In genomic region chr1:30776097-30777059, GRCh38 we compare ENCODE assay signal across 1 cellular context.
A peak's percentile ranks its signal among the peaks of the same experiment; 100 is the strongest.
TF ChIP-seq lines count a peak whose summit lies in the region.

No MANE protein-coding gene starts in this region.

TF ChIP-seq in K562, 482 proteins besides CTCF, POLR2A, EP300 and RAD21 (continued from another document and continues in another):
- TF ChIP-seq, protein P1, sequence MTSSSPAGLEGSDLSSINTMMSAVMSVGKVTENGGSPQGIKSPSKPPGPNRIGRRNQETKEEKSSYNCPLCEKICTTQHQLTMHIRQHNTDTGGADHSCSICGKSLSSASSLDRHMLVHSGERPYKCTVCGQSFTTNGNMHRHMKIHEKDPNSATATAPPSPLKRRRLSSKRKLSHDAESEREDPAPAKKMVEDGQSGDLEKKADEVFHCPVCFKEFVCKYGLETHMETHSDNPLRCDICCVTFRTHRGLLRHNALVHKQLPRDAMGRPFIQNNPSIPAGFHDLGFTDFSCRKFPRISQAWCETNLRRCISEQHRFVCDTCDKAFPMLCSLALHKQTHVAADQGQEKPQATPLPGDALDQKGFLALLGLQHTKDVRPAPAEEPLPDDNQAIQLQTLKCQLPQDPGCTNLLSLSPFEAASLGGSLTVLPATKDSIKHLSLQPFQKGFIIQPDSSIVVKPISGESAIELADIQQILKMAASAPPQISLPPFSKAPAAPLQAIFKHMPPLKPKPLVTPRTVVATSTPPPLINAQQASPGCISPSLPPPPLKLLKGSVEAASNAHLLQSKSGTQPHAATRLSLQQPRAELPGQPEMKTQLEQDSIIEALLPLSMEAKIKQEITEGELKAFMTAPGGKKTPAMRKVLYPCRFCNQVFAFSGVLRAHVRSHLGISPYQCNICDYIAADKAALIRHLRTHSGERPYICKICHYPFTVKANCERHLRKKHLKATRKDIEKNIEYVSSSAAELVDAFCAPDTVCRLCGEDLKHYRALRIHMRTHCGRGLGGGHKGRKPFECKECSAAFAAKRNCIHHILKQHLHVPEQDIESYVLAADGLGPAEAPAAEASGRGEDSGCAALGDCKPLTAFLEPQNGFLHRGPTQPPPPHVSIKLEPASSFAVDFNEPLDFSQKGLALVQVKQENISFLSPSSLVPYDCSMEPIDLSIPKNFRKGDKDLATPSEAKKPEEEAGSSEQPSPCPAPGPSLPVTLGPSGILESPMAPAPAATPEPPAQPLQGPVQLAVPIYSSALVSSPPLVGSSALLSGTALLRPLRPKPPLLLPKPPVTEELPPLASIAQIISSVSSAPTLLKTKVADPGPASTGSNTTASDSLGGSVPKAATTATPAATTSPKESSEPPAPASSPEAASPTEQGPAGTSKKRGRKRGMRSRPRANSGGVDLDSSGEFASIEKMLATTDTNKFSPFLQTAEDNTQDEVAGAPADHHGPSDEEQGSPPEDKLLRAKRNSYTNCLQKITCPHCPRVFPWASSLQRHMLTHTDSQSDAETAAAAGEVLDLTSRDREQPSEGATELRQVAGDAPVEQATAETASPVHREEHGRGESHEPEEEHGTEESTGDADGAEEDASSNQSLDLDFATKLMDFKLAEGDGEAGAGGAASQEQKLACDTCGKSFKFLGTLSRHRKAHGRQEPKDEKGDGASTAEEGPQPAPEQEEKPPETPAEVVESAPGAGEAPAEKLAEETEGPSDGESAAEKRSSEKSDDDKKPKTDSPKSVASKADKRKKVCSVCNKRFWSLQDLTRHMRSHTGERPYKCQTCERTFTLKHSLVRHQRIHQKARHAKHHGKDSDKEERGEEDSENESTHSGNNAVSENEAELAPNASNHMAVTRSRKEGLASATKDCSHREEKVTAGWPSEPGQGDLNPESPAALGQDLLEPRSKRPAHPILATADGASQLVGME (CRISPR knock-in tag; IDR thresholded peaks at IDR 0.05): no peak
- no peak for TF ChIP-seq TBP (optimal IDR thresholded peaks at IDR 0.05; ENCODE audit: low read depth, low read length)
- TF ChIP-seq WHSC1 (IDR thresholded peaks at IDR 0.05; ENCODE audit: low read length): no peak
- no peak for TF ChIP-seq GMEB1 (CRISPR knock-in tag; IDR thresholded peaks at IDR 0.05)
- TF ChIP-seq ZNF431 (CRISPR knock-in tag; IDR thresholded peaks at IDR 0.05): no peak
- TF ChIP-seq SMAD4 (CRISPR knock-in tag; conservative IDR thresholded peaks at IDR 0.05): no peak
- peak in 1 of 2 experiments; percentile 17; a peak in 1 of 4 replicates for TF ChIP-seq ZNF639 (CRISPR knock-in tag; conservative IDR thresholded peaks at IDR 0.05 in 1 of 2, IDR thresholded peaks at IDR 0.05 in 1 of 2)
- no peak for TF ChIP-seq RFX1 (IDR thresholded peaks at IDR 0.05)
- no peak for TF ChIP-seq SMARCA4 (IDR thresholded peaks at IDR 0.05)
- TF ChIP-seq SRSF7 (optimal IDR thresholded peaks at IDR 0.05; ENCODE audit: low read depth, low read length): no peak
- TF ChIP-seq TBL1XR1 (IDR thresholded peaks at IDR 0.05; ENCODE audit: low read length in 2 of 2): no peak
- no peak for TF ChIP-seq ZNF23 (CRISPR knock-in tag; IDR thresholded peaks at IDR 0.05)
- TF ChIP-seq, protein P2, sequence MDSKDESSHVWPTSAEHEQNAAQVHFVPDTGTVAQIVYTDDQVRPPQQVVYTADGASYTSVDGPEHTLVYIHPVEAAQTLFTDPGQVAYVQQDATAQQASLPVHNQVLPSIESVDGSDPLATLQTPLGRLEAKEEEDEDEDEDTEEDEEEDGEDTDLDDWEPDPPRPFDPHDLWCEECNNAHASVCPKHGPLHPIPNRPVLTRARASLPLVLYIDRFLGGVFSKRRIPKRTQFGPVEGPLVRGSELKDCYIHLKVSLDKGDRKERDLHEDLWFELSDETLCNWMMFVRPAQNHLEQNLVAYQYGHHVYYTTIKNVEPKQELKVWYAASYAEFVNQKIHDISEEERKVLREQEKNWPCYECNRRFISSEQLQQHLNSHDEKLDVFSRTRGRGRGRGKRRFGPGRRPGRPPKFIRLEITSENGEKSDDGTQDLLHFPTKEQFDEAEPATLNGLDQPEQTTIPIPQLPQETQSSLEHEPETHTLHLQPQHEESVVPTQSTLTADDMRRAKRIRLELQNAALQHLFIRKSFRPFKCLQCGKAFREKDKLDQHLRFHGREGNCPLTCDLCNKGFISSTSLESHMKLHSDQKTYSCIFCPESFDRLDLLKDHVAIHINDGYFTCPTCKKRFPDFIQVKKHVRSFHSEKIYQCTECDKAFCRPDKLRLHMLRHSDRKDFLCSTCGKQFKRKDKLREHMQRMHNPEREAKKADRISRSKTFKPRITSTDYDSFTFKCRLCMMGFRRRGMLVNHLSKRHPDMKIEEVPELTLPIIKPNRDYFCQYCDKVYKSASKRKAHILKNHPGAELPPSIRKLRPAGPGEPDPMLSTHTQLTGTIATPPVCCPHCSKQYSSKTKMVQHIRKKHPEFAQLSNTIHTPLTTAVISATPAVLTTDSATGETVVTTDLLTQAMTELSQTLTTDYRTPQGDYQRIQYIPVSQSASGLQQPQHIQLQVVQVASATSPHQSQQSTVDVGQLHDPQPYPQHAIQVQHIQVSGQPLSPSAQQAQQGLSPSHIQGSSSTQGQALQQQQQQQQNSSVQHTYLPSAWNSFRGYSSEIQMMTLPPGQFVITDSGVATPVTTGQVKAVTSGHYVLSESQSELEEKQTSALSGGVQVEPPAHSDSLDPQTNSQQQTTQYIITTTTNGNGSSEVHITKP (IDR thresholded peaks at IDR 0.05; ENCODE audit: partially characterized antibody): peak; percentile 46
- TF ChIP-seq ESRRB (CRISPR knock-in tag; IDR thresholded peaks at IDR 0.05; ENCODE audit: borderline replicate concordance): no peak
- no peak for TF ChIP-seq NFIC (IDR thresholded peaks at IDR 0.05)
- TF ChIP-seq RBM39 (optimal IDR thresholded peaks at IDR 0.05; ENCODE audit: low read depth, low read length): no peak
- no peak for TF ChIP-seq POLR2G (IDR thresholded peaks at IDR 0.05; ENCODE audit: low read depth, low read length)
- no peak for TF ChIP-seq NR4A1 (CRISPR knock-in tag; IDR thresholded peaks at IDR 0.05)
- no peak for TF ChIP-seq NR4A1 (tag; IDR thresholded peaks at IDR 0.05)
- TF ChIP-seq CBX1 (IDR thresholded peaks at IDR 0.05; ENCODE audit: low read depth): no peak
- peak; percentile 16; the same call in 1 of the 2 replicates for TF ChIP-seq PTRF (tag; IDR thresholded peaks at IDR 0.05)
- no peak for TF ChIP-seq NFYB (IDR thresholded peaks at IDR 0.05; ENCODE audit: extremely low read depth, insufficient read length)
- no peak for TF ChIP-seq MIER1 (IDR thresholded peaks at IDR 0.05; ENCODE audit: low read depth)
- TF ChIP-seq MCM2 (IDR thresholded peaks at IDR 0.05; ENCODE audit: low read depth): no peak
- TF ChIP-seq MGA (IDR thresholded peaks at IDR 0.05): peak; percentile 46
- TF ChIP-seq LCOR (CRISPR knock-in tag; IDR thresholded peaks at IDR 0.05): no peak
- no peak for TF ChIP-seq ETV6 (IDR thresholded peaks at IDR 0.05; ENCODE audit: borderline replicate concordance in 1 of 2, low read depth in 2 of 2, low read length in 1 of 2)
- no peak for TF ChIP-seq ETV6 (CRISPR knock-in tag; IDR thresholded peaks at IDR 0.05; ENCODE audit: borderline replicate concordance)
- no peak for TF ChIP-seq THRAP3 (IDR thresholded peaks at IDR 0.05; ENCODE audit: borderline replicate concordance)
- no peak for TF ChIP-seq HNRNPUL1 (IDR thresholded peaks at IDR 0.05; ENCODE audit: low read length)
- no peak for TF ChIP-seq MBD2 (IDR thresholded peaks at IDR 0.05; ENCODE audit: borderline replicate concordance, low read depth)
- TF ChIP-seq BHLHE40 (IDR thresholded peaks at IDR 0.05; ENCODE audit: low read length): no peak
- TF ChIP-seq DPF2 (IDR thresholded peaks at IDR 0.05): 0 out of 2 replicates have a peak, but pooled peaks have one; percentile 19
- no peak for TF ChIP-seq ZNF239 (CRISPR knock-in tag; IDR thresholded peaks at IDR 0.05)
- TF ChIP-seq PPARD (CRISPR knock-in tag; IDR thresholded peaks at IDR 0.05): no peak
- TF ChIP-seq EGR1 (conservative IDR thresholded peaks at IDR 0.05): 0 out of 2 replicates have a peak, but pooled peaks have one; percentile 10
- no peak for TF ChIP-seq ZNF76 (CRISPR knock-in tag; IDR thresholded peaks at IDR 0.05; ENCODE audit: borderline replicate concordance)
- TF ChIP-seq HDGF (IDR thresholded peaks at IDR 0.05): no peak
- no peak for TF ChIP-seq SAFB2 (IDR thresholded peaks at IDR 0.05; ENCODE audit: borderline replicate concordance, low read depth, low read length, severe bottlenecking)
- TF ChIP-seq KLF10 (CRISPR knock-in tag; IDR thresholded peaks at IDR 0.05): no peak
- TF ChIP-seq RB1 (IDR thresholded peaks at IDR 0.05; ENCODE audit: low read depth): no peak
- TF ChIP-seq ZNF232 (CRISPR knock-in tag; IDR thresholded peaks at IDR 0.05): no peak
- no peak for TF ChIP-seq RNF2 (IDR thresholded peaks at IDR 0.05)
